Comparison of ENCODE assay signal across 34 cellular contexts in genomic region chr4:26515936-26516335, GRCh38. TPM values are rescaled to one million over a fixed set of nuclear protein-coding genes. Genes with fewer than 3 reads are reported as not detected.
"Had no signal": no experiment of that assay in that cellular context is flagged by ENCODE, and none has a peak within 500 bp of the region (broad histone marks: within the 10 kb centered on the region; RNA-seq: fewer than 3 reads in every experiment).

No MANE protein-coding gene starts in this region.

- H3K4me1 ChIP-seq: ascending aorta had no signal

- H3K27ac ChIP-seq: ascending aorta, cardiac muscle cell, WERI-Rb-1 had no signal

- ATAC-seq: activated CD4-positive, alpha-beta T cell treated with anti-CD3 and anti-CD28 coated beads for 36 hours; activated CD4-positive, CD25-positive, alpha-beta regulatory T cell treated with anti-CD3 and anti-CD28 coated beads, Interleukin-2, amount 50 U/mL, for 24 hours; activated CD8-positive, alpha-beta memory T cell treated with anti-CD3 and anti-CD28 coated beads, Interleukin-2, amount 10 ng/mL, durations not matched to agents 7 days and 5 days; activated CD8-positive, alpha-beta T cell treated with anti-CD3 and anti-CD28 coated beads, Interleukin-2, amount 10 ng/mL, durations not matched to agents 7 days and 5 days; activated naive CD8-positive, alpha-beta T cell treated with anti-CD3 and anti-CD28 coated beads, Interleukin-2, amount 50 U/mL, for 24 hours; WTC11 had no signal

- H3K27me3 ChIP-seq: ascending aorta, cardiac muscle cell had no signal

- DNase-seq: activated CD4-positive, alpha-beta memory T cell treated with anti-CD3 and anti-CD28 coated beads, Interleukin-2, amount 10 ng/mL, durations not matched to agents 7 days and 5 days; activated CD4-positive, alpha-beta T cell treated with anti-CD3 and anti-CD28 coated beads for 1 hour; activated CD4-positive, alpha-beta T cell treated with anti-CD3 and anti-CD28 coated beads for 36 hours; activated CD4-positive, alpha-beta T cell treated with anti-CD3 and anti-CD28 coated beads for 48 hours; activated CD4-positive, alpha-beta T cell treated with anti-CD3 and anti-CD28 coated beads, Interleukin-2, amount 10 ng/mL, durations not matched to agents 7 days and 5 days; activated CD4-positive, alpha-beta T cell treated with anti-CD3 and anti-CD28 coated beads, Interleukin-2, amount 50 U/mL, for 48 hours; activated CD4-positive, CD25-positive, alpha-beta regulatory T cell; activated CD8-positive, alpha-beta memory T cell treated with anti-CD3 and anti-CD28 coated beads for 24 hours; activated CD8-positive, alpha-beta memory T cell treated with anti-CD3 and anti-CD28 coated beads, Interleukin-2, amount 10 ng/mL, durations not matched to agents 7 days and 5 days; activated CD8-positive, alpha-beta memory T cell treated with anti-CD3 and anti-CD28 coated beads, Interleukin-2, amount 50 U/mL, for 48 hours; activated CD8-positive, alpha-beta T cell treated with anti-CD3 and anti-CD28 coated beads, Interleukin-2, amount 10 ng/mL, durations not matched to agents 7 days and 5 days; activated effector memory CD4-positive, alpha-beta T cell treated with Interleukin-2 at 50 U/mL for 16 hours; activated gamma-delta T cell; activated naive CD4-positive, alpha-beta T cell treated with anti-CD3 and anti-CD28 coated beads, Interleukin-2, amount 10 ng/mL, durations not matched to agents 7 days and 5 days; activated naive CD4-positive, alpha-beta T cell treated with Interleukin-2 at 50 U/mL for 16 hours; activated naive CD8-positive, alpha-beta T cell treated with anti-CD3 and anti-CD28 coated beads, Interleukin-2, amount 10 ng/mL, durations not matched to agents 7 days and 5 days; activated naive CD8-positive, alpha-beta T cell treated with anti-CD3 and anti-CD28 coated beads, Interleukin-2, amount 50 U/mL, for 24 hours; activated T-cell treated with anti-CD3 and anti-CD28 coated beads, Interleukin-2, amount 50 U/mL, for 24 hours; activated T-cell treated with anti-CD3 and anti-CD28 coated beads, Interleukin-2, amount 50 U/mL, for 48 hours; amygdala; anterior cingulate cortex; caudate nucleus; cerebellar nuclear complex; T-helper 1 cell; T-helper 2 cell; T-helper 9 cell; WERI-Rb-1 had no signal

- H3K36me3 ChIP-seq: ascending aorta, cardiac muscle cell, WERI-Rb-1 had no signal

- H3K4me3 ChIP-seq: ascending aorta, cardiac muscle cell had no signal

- H3K9me3 ChIP-seq: ascending aorta had no signal

RNA-seq across cellular contexts. Expression of gene CCKAR, which starts 25.7 kb away (rescaled TPM):
- total RNA-seq: activated CD4-positive, alpha-beta memory T cell treated with anti-CD3 and anti-CD28 coated beads, Interleukin-2, amount 10 ng/mL, durations not matched to agents 7 days and 5 days; activated CD4-positive, alpha-beta T cell treated with anti-CD3 and anti-CD28 coated beads for 36 hours; activated CD4-positive, alpha-beta T cell treated with anti-CD3 and anti-CD28 coated beads, Interleukin-2, amount 10 ng/mL, durations not matched to agents 7 days and 5 days; activated CD8-positive, alpha-beta memory T cell treated with anti-CD3 and anti-CD28 coated beads, Interleukin-2, amount 10 ng/mL, durations not matched to agents 7 days and 5 days; activated CD8-positive, alpha-beta T cell treated with anti-CD3 and anti-CD28 coated beads, Interleukin-2, amount 10 ng/mL, durations not matched to agents 7 days and 5 days; activated naive CD8-positive, alpha-beta T cell treated with anti-CD3 and anti-CD28 coated beads, Interleukin-2, amount 10 ng/mL, durations not matched to agents 7 days and 5 days; activated T-helper 2 cell treated with anti-CD3 and anti-CD28 coated beads, Interferon-gamma antibody, Interleukin-2, Interleukin-4, amounts not matched to agents 10 μg/mL and 5 μg/mL and 100 μg/mL, durations not matched to agents 14 hours and 24 hours and 36 hours; ascending aorta; bronchial epithelial cell; chondrocyte; WTC11 had no signal
